1 cellular context compared by ENCODE assay signal in genomic region chr7:40765633-40766032, GRCh38.
TF ChIP-seq lines count a peak whose summit lies in the region.

No MANE protein-coding gene starts in this region.

TF ChIP-seq in GM23338, 12 proteins besides CTCF, POLR2A, EP300 and RAD21 (continued from another document):
- TF ChIP-seq ZNF462 (CRISPR knock-in tag; IDR thresholded peaks at IDR 0.05) (no peak), ETS1 (IDR thresholded peaks at IDR 0.05) (no peak), NANOG (IDR thresholded peaks at IDR 0.05; ENCODE audit: borderline replicate concordance) (no peak), POLR2AphosphoS5 (IDR thresholded peaks at IDR 0.05; ENCODE audit: low read depth) (no peak), STAT1 (IDR thresholded peaks at IDR 0.05; ENCODE audit: unreplicated experiment) (no peak)
